Comparison of ENCODE assay signal across 1 cellular context in the genomic region with DNA sequence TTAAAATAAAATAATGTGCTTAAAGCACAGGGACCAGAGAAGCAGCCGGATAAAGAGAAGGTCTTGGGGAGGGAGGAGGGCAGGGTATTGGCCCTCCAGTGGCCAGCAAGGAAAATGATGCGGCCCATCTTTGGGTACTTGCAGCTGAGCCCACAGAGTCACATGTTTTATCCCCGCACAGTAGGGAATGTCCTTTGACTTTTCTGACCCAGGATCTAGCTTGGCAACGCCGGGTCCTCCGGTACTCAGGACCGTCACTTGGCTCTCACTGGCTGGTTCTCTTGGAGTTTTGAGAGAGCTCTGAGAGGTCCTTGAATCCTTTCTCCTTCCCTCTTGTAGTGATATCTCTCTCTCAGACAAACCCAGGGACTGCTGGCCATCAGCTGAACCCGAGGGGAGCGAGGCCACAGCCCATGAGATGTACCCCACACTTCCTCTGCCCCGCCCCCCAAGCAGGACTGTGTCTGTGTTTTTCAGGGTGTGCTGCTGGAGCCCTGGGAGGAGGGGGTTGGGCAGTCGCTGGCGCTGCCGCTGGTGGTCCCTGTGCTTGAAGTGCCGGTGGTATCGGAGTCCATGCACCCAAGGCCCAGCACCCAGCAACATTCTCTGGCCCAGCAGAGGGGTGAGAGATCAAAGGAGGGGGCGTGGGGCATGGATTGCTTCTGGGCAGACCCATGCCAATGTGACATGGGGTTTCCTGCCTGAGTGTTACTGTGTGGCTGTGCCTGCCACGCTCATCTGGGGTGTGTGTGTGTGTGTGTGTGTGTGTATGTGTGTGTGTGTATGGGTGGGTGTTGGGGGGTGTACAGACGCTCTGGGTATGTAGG.
TF ChIP-seq lines count a peak whose summit lies in the region.

No MANE protein-coding gene starts in this region.

TF ChIP-seq in HepG2, 621 proteins besides CTCF, POLR2A, EP300 and RAD21 (continued from another document):
- TF ChIP-seq STAT6 (CRISPR knock-in tag; IDR thresholded peaks at IDR 0.05; ENCODE audit: borderline replicate concordance) = no peak
- TF ChIP-seq CEBPZ (IDR thresholded peaks at IDR 0.05; ENCODE audit: low read length) = no peak
- no peak for TF ChIP-seq STAT5B (CRISPR knock-in tag; IDR thresholded peaks at IDR 0.05)
- TF ChIP-seq, protein P1, sequence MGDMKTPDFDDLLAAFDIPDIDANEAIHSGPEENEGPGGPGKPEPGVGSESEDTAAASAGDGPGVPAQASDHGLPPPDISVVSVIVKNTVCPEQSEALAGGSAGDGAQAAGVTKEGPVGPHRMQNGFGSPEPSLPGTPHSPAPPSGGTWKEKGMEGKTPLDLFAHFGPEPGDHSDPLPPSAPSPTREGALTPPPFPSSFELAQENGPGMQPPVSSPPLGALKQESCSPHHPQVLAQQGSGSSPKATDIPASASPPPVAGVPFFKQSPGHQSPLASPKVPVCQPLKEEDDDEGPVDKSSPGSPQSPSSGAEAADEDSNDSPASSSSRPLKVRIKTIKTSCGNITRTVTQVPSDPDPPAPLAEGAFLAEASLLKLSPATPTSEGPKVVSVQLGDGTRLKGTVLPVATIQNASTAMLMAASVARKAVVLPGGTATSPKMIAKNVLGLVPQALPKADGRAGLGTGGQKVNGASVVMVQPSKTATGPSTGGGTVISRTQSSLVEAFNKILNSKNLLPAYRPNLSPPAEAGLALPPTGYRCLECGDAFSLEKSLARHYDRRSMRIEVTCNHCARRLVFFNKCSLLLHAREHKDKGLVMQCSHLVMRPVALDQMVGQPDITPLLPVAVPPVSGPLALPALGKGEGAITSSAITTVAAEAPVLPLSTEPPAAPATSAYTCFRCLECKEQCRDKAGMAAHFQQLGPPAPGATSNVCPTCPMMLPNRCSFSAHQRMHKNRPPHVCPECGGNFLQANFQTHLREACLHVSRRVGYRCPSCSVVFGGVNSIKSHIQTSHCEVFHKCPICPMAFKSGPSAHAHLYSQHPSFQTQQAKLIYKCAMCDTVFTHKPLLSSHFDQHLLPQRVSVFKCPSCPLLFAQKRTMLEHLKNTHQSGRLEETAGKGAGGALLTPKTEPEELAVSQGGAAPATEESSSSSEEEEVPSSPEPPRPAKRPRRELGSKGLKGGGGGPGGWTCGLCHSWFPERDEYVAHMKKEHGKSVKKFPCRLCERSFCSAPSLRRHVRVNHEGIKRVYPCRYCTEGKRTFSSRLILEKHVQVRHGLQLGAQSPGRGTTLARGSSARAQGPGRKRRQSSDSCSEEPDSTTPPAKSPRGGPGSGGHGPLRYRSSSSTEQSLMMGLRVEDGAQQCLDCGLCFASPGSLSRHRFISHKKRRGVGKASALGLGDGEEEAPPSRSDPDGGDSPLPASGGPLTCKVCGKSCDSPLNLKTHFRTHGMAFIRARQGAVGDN (CRISPR knock-in tag; IDR thresholded peaks at IDR 0.05) = peak; percentile 35; the same call in 1 of the 2 replicates
- no peak for TF ChIP-seq MXI1 (IDR thresholded peaks at IDR 0.05; ENCODE audit: borderline replicate concordance, low read depth, low read length)
- TF ChIP-seq TP53 (CRISPR knock-in tag; conservative IDR thresholded peaks at IDR 0.05) = no peak
- no peak for TF ChIP-seq NFKB2 (CRISPR knock-in tag; IDR thresholded peaks at IDR 0.05; ENCODE audit: borderline replicate concordance)
- TF ChIP-seq MTF2 (CRISPR knock-in tag; IDR thresholded peaks at IDR 0.05; ENCODE audit: borderline replicate concordance) = 0 out of 2 replicates have a peak, but pooled peaks have one; percentile 1
- TF ChIP-seq AFF4 (CRISPR knock-in tag; IDR thresholded peaks at IDR 0.05) = no peak
- TF ChIP-seq, protein P2, sequence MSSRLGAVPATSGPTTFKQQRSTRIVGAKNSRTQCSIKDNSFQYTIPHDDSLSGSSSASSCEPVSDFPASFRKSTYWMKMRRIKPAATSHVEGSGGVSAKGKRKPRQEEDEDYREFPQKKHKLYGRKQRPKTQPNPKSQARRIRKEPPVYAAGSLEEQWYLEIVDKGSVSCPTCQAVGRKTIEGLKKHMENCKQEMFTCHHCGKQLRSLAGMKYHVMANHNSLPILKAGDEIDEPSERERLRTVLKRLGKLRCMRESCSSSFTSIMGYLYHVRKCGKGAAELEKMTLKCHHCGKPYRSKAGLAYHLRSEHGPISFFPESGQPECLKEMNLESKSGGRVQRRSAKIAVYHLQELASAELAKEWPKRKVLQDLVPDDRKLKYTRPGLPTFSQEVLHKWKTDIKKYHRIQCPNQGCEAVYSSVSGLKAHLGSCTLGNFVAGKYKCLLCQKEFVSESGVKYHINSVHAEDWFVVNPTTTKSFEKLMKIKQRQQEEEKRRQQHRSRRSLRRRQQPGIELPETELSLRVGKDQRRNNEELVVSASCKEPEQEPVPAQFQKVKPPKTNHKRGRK (CRISPR knock-in tag; IDR thresholded peaks at IDR 0.05) = no peak
- no peak for TF ChIP-seq JDP2 (CRISPR knock-in tag; IDR thresholded peaks at IDR 0.05; ENCODE audit: borderline replicate concordance)
- no peak for TF ChIP-seq HMGA1 (CRISPR knock-in tag; conservative IDR thresholded peaks at IDR 0.05)
- TF ChIP-seq RBM22 (optimal IDR thresholded peaks at IDR 0.05; ENCODE audit: low read length) = no peak
- TF ChIP-seq HNRNPL (IDR thresholded peaks at IDR 0.05; ENCODE audit: low read depth, low read length) = peak; percentile 73; the same call in 1 of the 2 replicates
- TF ChIP-seq HNRNPK (IDR thresholded peaks at IDR 0.05; ENCODE audit: low read depth, low read length, poor library complexity, severe bottlenecking) = no peak
- TF ChIP-seq, protein P3, sequence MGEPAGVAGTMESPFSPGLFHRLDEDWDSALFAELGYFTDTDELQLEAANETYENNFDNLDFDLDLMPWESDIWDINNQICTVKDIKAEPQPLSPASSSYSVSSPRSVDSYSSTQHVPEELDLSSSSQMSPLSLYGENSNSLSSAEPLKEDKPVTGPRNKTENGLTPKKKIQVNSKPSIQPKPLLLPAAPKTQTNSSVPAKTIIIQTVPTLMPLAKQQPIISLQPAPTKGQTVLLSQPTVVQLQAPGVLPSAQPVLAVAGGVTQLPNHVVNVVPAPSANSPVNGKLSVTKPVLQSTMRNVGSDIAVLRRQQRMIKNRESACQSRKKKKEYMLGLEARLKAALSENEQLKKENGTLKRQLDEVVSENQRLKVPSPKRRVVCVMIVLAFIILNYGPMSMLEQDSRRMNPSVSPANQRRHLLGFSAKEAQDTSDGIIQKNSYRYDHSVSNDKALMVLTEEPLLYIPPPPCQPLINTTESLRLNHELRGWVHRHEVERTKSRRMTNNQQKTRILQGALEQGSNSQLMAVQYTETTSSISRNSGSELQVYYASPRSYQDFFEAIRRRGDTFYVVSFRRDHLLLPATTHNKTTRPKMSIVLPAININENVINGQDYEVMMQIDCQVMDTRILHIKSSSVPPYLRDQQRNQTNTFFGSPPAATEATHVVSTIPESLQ (CRISPR knock-in tag; conservative IDR thresholded peaks at IDR 0.05) = no peak
- TF ChIP-seq ZNF335 (CRISPR knock-in tag; IDR thresholded peaks at IDR 0.05) = no peak
- TF ChIP-seq ZSCAN12 (CRISPR knock-in tag; IDR thresholded peaks at IDR 0.05) = no peak
- TF ChIP-seq ARHGAP35 (CRISPR knock-in tag; IDR thresholded peaks at IDR 0.05; ENCODE audit: borderline replicate concordance) = no peak
- TF ChIP-seq NFYC (CRISPR knock-in tag; IDR thresholded peaks at IDR 0.05) = no peak
- TF ChIP-seq THYN1 (CRISPR knock-in tag; IDR thresholded peaks at IDR 0.05; ENCODE audit: borderline replicate concordance, low read depth) = no peak
- TF ChIP-seq ZNF350 (CRISPR knock-in tag; IDR thresholded peaks at IDR 0.05; ENCODE audit: borderline replicate concordance, low read depth) = peak; percentile 43; the same call in 1 of the 2 replicates
- no peak for TF ChIP-seq ZNF615 (CRISPR knock-in tag; IDR thresholded peaks at IDR 0.05; ENCODE audit: borderline replicate concordance)
- TF ChIP-seq SMC3 (IDR thresholded peaks at IDR 0.05; ENCODE audit: low read length) = 0 out of 2 replicates have a peak, but pooled peaks have one; percentile 13
- TF ChIP-seq ZNF44 (CRISPR knock-in tag; IDR thresholded peaks at IDR 0.05) = no peak
- no peak for TF ChIP-seq SIN3B (IDR thresholded peaks at IDR 0.05; ENCODE audit: low read length)
- TF ChIP-seq NONO (IDR thresholded peaks at IDR 0.05) = no peak
- TF ChIP-seq NONO (CRISPR knock-in tag; conservative IDR thresholded peaks at IDR 0.05) = no peak
- TF ChIP-seq, protein P4, sequence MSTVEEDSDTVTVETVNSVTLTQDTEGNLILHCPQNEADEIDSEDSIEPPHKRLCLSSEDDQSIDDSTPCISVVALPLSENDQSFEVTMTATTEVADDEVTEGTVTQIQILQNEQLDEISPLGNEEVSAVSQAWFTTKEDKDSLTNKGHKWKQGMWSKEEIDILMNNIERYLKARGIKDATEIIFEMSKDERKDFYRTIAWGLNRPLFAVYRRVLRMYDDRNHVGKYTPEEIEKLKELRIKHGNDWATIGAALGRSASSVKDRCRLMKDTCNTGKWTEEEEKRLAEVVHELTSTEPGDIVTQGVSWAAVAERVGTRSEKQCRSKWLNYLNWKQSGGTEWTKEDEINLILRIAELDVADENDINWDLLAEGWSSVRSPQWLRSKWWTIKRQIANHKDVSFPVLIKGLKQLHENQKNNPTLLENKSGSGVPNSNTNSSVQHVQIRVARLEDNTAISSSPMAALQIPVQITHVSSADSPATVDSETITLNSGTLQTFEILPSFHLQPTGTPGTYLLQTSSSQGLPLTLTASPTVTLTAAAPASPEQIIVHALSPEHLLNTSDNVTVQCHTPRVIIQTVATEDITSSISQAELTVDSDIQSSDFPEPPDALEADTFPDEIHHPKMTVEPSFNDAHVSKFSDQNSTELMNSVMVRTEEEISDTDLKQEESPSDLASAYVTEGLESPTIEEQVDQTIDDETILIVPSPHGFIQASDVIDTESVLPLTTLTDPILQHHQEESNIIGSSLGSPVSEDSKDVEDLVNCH (CRISPR knock-in tag; IDR thresholded peaks at IDR 0.05) = no peak
- TF ChIP-seq DNMT3B (CRISPR knock-in tag; conservative IDR thresholded peaks at IDR 0.05) = no peak
- TF ChIP-seq ZNF564 (CRISPR knock-in tag; IDR thresholded peaks at IDR 0.05) = no peak
- TF ChIP-seq HIVEP1 (CRISPR knock-in tag; IDR thresholded peaks at IDR 0.05) = no peak
- no peak for TF ChIP-seq NCOA2 (CRISPR knock-in tag; IDR thresholded peaks at IDR 0.05)
- TF ChIP-seq KDM5B (CRISPR knock-in tag; IDR thresholded peaks at IDR 0.05; ENCODE audit: borderline replicate concordance) = no peak
- no peak for TF ChIP-seq EED (CRISPR knock-in tag; IDR thresholded peaks at IDR 0.05)
